ENCODE assay signal across 1 cellular context in genomic region chr5:168578506-168579205, GRCh38.
TF ChIP-seq lines count a peak whose summit lies in the region.

No MANE protein-coding gene starts in this region.

TF ChIP-seq in HEK293, 187 proteins besides CTCF, POLR2A, EP300 and RAD21 (continued from another document and continues in another):
- TF ChIP-seq ZNF280D (tag by site-specific recombination; IDR thresholded peaks at IDR 0.05) (no peak), ZNF645 (tag by site-specific recombination; IDR thresholded peaks at IDR 0.05) (no peak), ZNF658 (tag by site-specific recombination; IDR thresholded peaks at IDR 0.05) (no peak), FEZF1 (tag by site-specific recombination; IDR thresholded peaks at IDR 0.05) (no peak), ZNF510 (tag by site-specific recombination; IDR thresholded peaks at IDR 0.05; ENCODE audit: insufficient replicate concordance) (no peak), ZNF701 (tag by site-specific recombination; IDR thresholded peaks at IDR 0.05) (no peak), ZNF830 (tag by site-specific recombination; IDR thresholded peaks at IDR 0.05; ENCODE audit: low read depth) (no peak), ZNF16 (tag by site-specific recombination; IDR thresholded peaks at IDR 0.05; ENCODE audit: low read depth) (no peak), ZIC2 (tag by site-specific recombination; IDR thresholded peaks at IDR 0.05) (no peak), MYNN (tag by site-specific recombination; IDR thresholded peaks at IDR 0.05; ENCODE audit: borderline replicate concordance) (no peak), ZNF184 (tag by site-specific recombination; IDR thresholded peaks at IDR 0.05) (no peak), ZNF398 (tag by site-specific recombination; IDR thresholded peaks at IDR 0.05) (peak; percentile 71), OVOL3 (tag by site-specific recombination; IDR thresholded peaks at IDR 0.05) (no peak), TRIM28 (IDR thresholded peaks at IDR 0.05; ENCODE audit: borderline replicate concordance, low read length) (no peak), PATZ1 (tag by site-specific recombination; IDR thresholded peaks at IDR 0.05) (no peak; the same call in none of the 2 replicates), ZNF404 (tag by site-specific recombination; IDR thresholded peaks at IDR 0.05) (no peak), ZNF148 (tag by site-specific recombination; IDR thresholded peaks at IDR 0.05; ENCODE audit: borderline replicate concordance) (no peak), KLF9 (tag by site-specific recombination; IDR thresholded peaks at IDR 0.05; ENCODE audit: low read depth) (peak; percentile 40), ZNF324 (tag by site-specific recombination; IDR thresholded peaks at IDR 0.05) (peak; percentile 66; the same call in 1 of the 2 replicates), ZNF140 (tag by site-specific recombination; IDR thresholded peaks at IDR 0.05) (no peak), ZNF660 (tag by site-specific recombination; IDR thresholded peaks at IDR 0.05) (no peak), ZNF239 (tag by site-specific recombination; IDR thresholded peaks at IDR 0.05) (no peak), ZNF600 (tag by site-specific recombination; IDR thresholded peaks at IDR 0.05) (no peak), PRDM10 (tag by site-specific recombination; IDR thresholded peaks at IDR 0.05) (peak; percentile 89), YY1 (tag by site-specific recombination; IDR thresholded peaks at IDR 0.05) (no peak; the same call in 1 of the 2 replicates), ZNF202 (tag by site-specific recombination; IDR thresholded peaks at IDR 0.05; ENCODE audit: borderline replicate concordance) (no peak), ZNF843 (tag by site-specific recombination; IDR thresholded peaks at IDR 0.05) (0 out of 2 replicates have a peak, but pooled peaks have one; percentile 10), ZNF670 (tag by site-specific recombination; IDR thresholded peaks at IDR 0.05; ENCODE audit: low read depth) (no peak), KLF8 (tag by site-specific recombination; IDR thresholded peaks at IDR 0.05) (no peak), ZNF274 (IDR thresholded peaks at IDR 0.05; ENCODE audit: low read length) (no peak), ZNF274 (tag by site-specific recombination; IDR thresholded peaks at IDR 0.05; ENCODE audit: borderline replicate concordance) (no peak), PRDM2 (tag by site-specific recombination; IDR thresholded peaks at IDR 0.05; ENCODE audit: borderline replicate concordance) (no peak), ZBTB10 (tag by site-specific recombination; IDR thresholded peaks at IDR 0.05) (0 out of 2 replicates have a peak, but pooled peaks have one; percentile 18), EGR2 (tag by site-specific recombination; IDR thresholded peaks at IDR 0.05; ENCODE audit: low read depth) (peak; percentile 82)
